25 cellular contexts compared by ENCODE assay signal in genomic region chr6:86537311-86537861, GRCh38.
"Had no signal": no experiment of that assay in that cellular context is flagged by ENCODE, and none has a peak within 500 bp of the region (broad histone marks: within the 10 kb centered on the region; RNA-seq: fewer than 3 reads in every experiment).

No MANE protein-coding gene starts in this region.

- H3K4me3 ChIP-seq: MG63, SJSA1 had no signal

- H3K27me3 ChIP-seq: MG63, SJSA1 had no signal

- ATAC-seq: activated CD4-positive, alpha-beta T cell treated with anti-CD3 and anti-CD28 coated beads for 36 hours; activated CD4-positive, CD25-positive, alpha-beta regulatory T cell treated with anti-CD3 and anti-CD28 coated beads, Interleukin-2, amount 50 U/mL, for 24 hours; activated naive CD8-positive, alpha-beta T cell treated with anti-CD3 and anti-CD28 coated beads, Interleukin-2, amount 50 U/mL, for 24 hours; Panc1; WTC11 had no signal

- H3K9me3 ChIP-seq: MG63, SJSA1 had no signal

- H3K36me3 ChIP-seq: MG63, SJSA1 had no signal

- H3K4me1 ChIP-seq: SJSA1 had no signal

- DNase-seq: activated CD4-positive, alpha-beta T cell treated with anti-CD3 and anti-CD28 coated beads for 36 hours; activated CD4-positive, alpha-beta T cell treated with anti-CD3 and anti-CD28 coated beads, Interleukin-2, amount 10 ng/mL, durations not matched to agents 7 days and 5 days; activated CD4-positive, alpha-beta T cell treated with anti-CD3 and anti-CD28 coated beads, Interleukin-2, amount 50 U/mL, for 48 hours; activated CD8-positive, alpha-beta memory T cell treated with anti-CD3 and anti-CD28 coated beads, Interleukin-2, amount 50 U/mL, for 4 hours; activated effector memory CD4-positive, alpha-beta T cell treated with Interleukin-2 at 50 U/mL for 16 hours; activated naive CD4-positive, alpha-beta T cell treated with anti-CD3 and anti-CD28 coated beads, Interleukin-2, amount 10 ng/mL, durations not matched to agents 7 days and 5 days; activated naive CD8-positive, alpha-beta T cell treated with anti-CD3 and anti-CD28 coated beads, Interleukin-2, amount 50 U/mL, for 24 hours; activated T-cell treated with anti-CD3 and anti-CD28 coated beads, Interleukin-2, amount 50 U/mL, for 48 hours; anterior cingulate cortex; Kasumi-1; KG1; MG63; NCI-H1092; NCI-H1436 treated with DMSO at 0.1 percent for 48 hours; NCI-H1694 treated with DMSO at 0.1 percent for 48 hours; NCI-H2029; NCI-H345; NCI-H524 treated with DMSO at 0.1 percent for 48 hours; NCI-H748 treated with DMSO at 0.1 percent for 48 hours; NK-92 treated with Interleukin-12 subunit alpha and Interleukin-12 subunit beta, amount 100 ng/mL, for 24 hours; SHP77 had no signal

- H3K27ac ChIP-seq: SJSA1 had no signal
